ENCODE assay signal across 24 cellular contexts in the genomic region with DNA sequence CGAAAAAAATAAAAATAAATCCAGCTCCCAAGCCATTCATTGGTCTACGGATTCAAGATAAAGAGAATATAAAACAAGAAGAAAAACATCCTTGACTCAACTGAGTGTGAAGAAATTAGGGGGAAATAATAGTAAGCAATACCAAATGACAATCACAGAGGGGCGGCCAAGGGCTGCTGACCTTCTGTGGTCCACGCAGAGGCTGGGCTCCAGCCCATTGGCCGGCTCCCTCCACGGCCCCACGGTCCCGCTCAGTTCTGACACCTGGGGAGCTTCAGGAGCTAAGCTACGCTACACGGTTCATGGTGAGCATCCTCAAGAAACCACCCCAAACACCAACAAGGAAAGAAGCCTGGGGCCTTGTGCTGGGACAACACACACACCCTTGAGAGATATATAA. TPM values are rescaled to one million over a fixed set of nuclear protein-coding genes. Genes with fewer than 3 reads are reported as not detected.
DNase-seq lines count a peak whose midpoint lies in the region; ATAC-seq and TF ChIP-seq lines count a peak whose summit lies in the region.
"Had no signal": no experiment of that assay in that cellular context is flagged by ENCODE, and none has a peak within 500 bp of the region (broad histone marks: within the 10 kb centered on the region; RNA-seq: fewer than 3 reads in every experiment).

No MANE protein-coding gene starts in this region.

- H3K36me3 Mint-ChIP-seq in effector memory CD8-positive, alpha-beta T cell (ENCODE audit: insufficient read depth) = no peaks in the 10 kb centered on the region
- peaks cover 4% of the 10 kb centered on the region for H3K36me3 Mint-ChIP-seq in osteocyte (ENCODE audit: unreplicated experiment)

- POLR2A ChIA-PET in SK-N-SH (lab: Yijun Ruan, JAX) = interaction anchor here (0.6 kb wide), 1 partner anchor 813 kb away, joined by 4 read pairs; no protein-coding TSS in a partner anchor

- WGBS in SK-N-SH (ENCODE audit: low lambda C conversion rate) = 28% methylated on average over 5 of the region's 10 CpGs
- 73 to 74% methylated on average over 10 of the region's 10 CpGs for WGBS in tibial nerve, 2 donors

- intact Hi-C loops in mucosa of descending colon (cut with DNase I, micrococcal nuclease) = no loop called here

- H3K9me3 Mint-ChIP-seq in effector memory CD8-positive, alpha-beta T cell = no peaks in the 10 kb centered on the region
- H3K9me3 Mint-ChIP-seq in osteocyte (ENCODE audit: unreplicated experiment) = peaks cover 15% of the 10 kb centered on the region

- TF ChIP-seq POLR2A in tibial nerve (IDR thresholded peaks at IDR 0.05) = no peak

- TF ChIP-seq CTCF in SK-N-SH (IDR thresholded peaks at IDR 0.05) (no peak), osteocyte (IDR thresholded peaks at IDR 0.05) (no peak), tibial nerve (IDR thresholded peaks at IDR 0.05) (no peak), mucosa of descending colon (IDR thresholded peaks at IDR 0.05) (no peak), brain microvascular endothelial cell (IDR thresholded peaks at IDR 0.05; ENCODE audit: low read depth, low read length, missing control alignments) (no peak)

- in situ Hi-C loops in brain microvascular endothelial cell (cut with HindIII; ENCODE audit: low pct_ligation_motif_present, low sequenced_read_pairs) = no loop called here

- no peaks in the 10 kb centered on the region; a peak in 1 of 4 replicates for H3K4me1 ChIP-seq in SK-N-SH (ENCODE audit: control insufficient read depth in 1 of 2, insufficient read depth in 2 of 2, low read depth in 1 of 2, low read length in 1 of 2)
- no peaks in the 10 kb centered on the region for H3K4me1 ChIP-seq in tibial nerve
- H3K4me1 ChIP-seq in mucosa of descending colon (ENCODE audit: low read depth) = no peaks in the 10 kb centered on the region

- H3K27ac ChIP-seq in SK-N-SH (ENCODE audit: low read depth in 2 of 2, low read length in 1 of 2) = no peak overlapping the region
- no peak overlapping the region for H3K27ac ChIP-seq in tibial nerve
- no peak overlapping the region for H3K27ac ChIP-seq in brain microvascular endothelial cell
- H3K27ac ChIP-seq: 22Rv1, C4-2B, HL-60 had no signal

- DNase-seq in SK-N-SH = peak; percentile 21
- peak; percentile 68 for DNase-seq in H7
- no peak for DNase-seq in effector memory CD8-positive, alpha-beta T cell
- peak; percentile 67 for DNase-seq in osteocyte (ENCODE audit: extremely low spot score, unreplicated experiment)
- DNase-seq in tibial nerve (ENCODE audit: low spot score in 2 of 2) = no peak
- DNase-seq in mucosa of descending colon = no peak
- DNase-seq in brain microvascular endothelial cell = no peak
- DNase-seq: AML-193, DND-41, GF-D8, IMR-90, Karpas-422, NCI-H1417 treated with DMSO at 0.1 percent for 48 hours, NCI-H187 treated with DMSO at 0.1 percent for 48 hours, NCI-H2227 treated with DMSO at 0.1 percent for 48 hours, NCI-H524, SHP77 had no signal

- no peaks in the 10 kb centered on the region for H3K9me2 ChIP-seq in SK-N-SH

- no peak overlapping the region for H3K4me3 Mint-ChIP-seq in effector memory CD8-positive, alpha-beta T cell
- no peak overlapping the region for H3K4me3 Mint-ChIP-seq in osteocyte (ENCODE audit: unreplicated experiment)

- peaks cover 18 to 22% of the 10 kb centered on the region in 2 donors for H3K4me1 Mint-ChIP-seq in effector memory CD8-positive, alpha-beta T cell (ENCODE audit: low read depth in 2 of 2)
- H3K4me1 Mint-ChIP-seq in osteocyte (ENCODE audit: unreplicated experiment) = peaks cover 32% of the 10 kb centered on the region

- no peaks in the 10 kb centered on the region for H4K20me1 ChIP-seq in SK-N-SH (ENCODE audit: insufficient read depth)

- H3K9ac ChIP-seq in SK-N-SH = no peak overlapping the region

- H3K36me3 ChIP-seq in SK-N-SH (replicated peaks in 1 of 2; ENCODE audit: control insufficient read depth in 1 of 2, insufficient read depth in 2 of 2, low read length in 1 of 2) (no peaks in the 10 kb centered on the region), H7 (replicated peaks; ENCODE audit: control insufficient read depth, insufficient read depth, low read length) (no peaks in the 10 kb centered on the region), tibial nerve (no peaks in the 10 kb centered on the region), mucosa of descending colon (ENCODE audit: low read depth) (no peaks in the 10 kb centered on the region), brain microvascular endothelial cell (replicated peaks) (no peaks in the 10 kb centered on the region)

- H2AFZ ChIP-seq in SK-N-SH (ENCODE audit: low read depth) = no peak overlapping the region

- CTCF ChIA-PET in SK-N-SH (lab: Yijun Ruan, JAX) = interaction anchor here (1.0 kb wide), 1 partner anchor 16 kb away, joined by 3 read pairs; no protein-coding TSS in a partner anchor

- H3K9me3 ChIP-seq in SK-N-SH (0 out of 2 replicates have a peak, but pooled peaks cover 18% of the 10 kb centered on the region), tibial nerve (peaks cover 0 to 34% (median 8%) of the 10 kb centered on the region in 4 donors), mucosa of descending colon (peaks cover 6% of the 10 kb centered on the region)

- H3K27ac Mint-ChIP-seq in effector memory CD8-positive, alpha-beta T cell = peak overlapping the region; percentile 16 to 75
- no peak overlapping the region for H3K27ac Mint-ChIP-seq in osteocyte (ENCODE audit: unreplicated experiment)

- H3K4me2 ChIP-seq in SK-N-SH = no peak overlapping the region

- no peak for TF ChIP-seq RAD21 in SK-N-SH (IDR thresholded peaks at IDR 0.05; ENCODE audit: low read length)

- ATAC-seq in SK-N-SH treated with all-trans-retinoic acid at 6 μM for 48 hours = no peak
- no peak for ATAC-seq in effector memory CD8-positive, alpha-beta T cell (replicated peaks)
- ATAC-seq in mucosa of descending colon = no peak

- peaks cover 46 to 63% of the 10 kb centered on the region in 2 donors for H3K27me3 Mint-ChIP-seq in effector memory CD8-positive, alpha-beta T cell
- peaks cover 30% of the 10 kb centered on the region for H3K27me3 Mint-ChIP-seq in osteocyte (ENCODE audit: unreplicated experiment)

- H3K4me3 ChIP-seq in SK-N-SH (ENCODE audit: low read depth in 2 of 2, low read length in 1 of 2) (no peak overlapping the region), H7 (ENCODE audit: insufficient read depth, low read depth, low read length) (peak overlapping the region; percentile 17; the same call in 1 of the 2 replicates), tibial nerve (no peak overlapping the region), mucosa of descending colon (no peak overlapping the region), brain microvascular endothelial cell (ENCODE audit: low read depth, low read length) (no peak overlapping the region)

- no peaks in the 10 kb centered on the region for H3F3A ChIP-seq in SK-N-SH (replicated peaks; ENCODE audit: insufficient read depth)

- no peaks in the 10 kb centered on the region for H3K79me2 ChIP-seq in SK-N-SH (ENCODE audit: insufficient read depth)

- H3K27me3 ChIP-seq in SK-N-SH (ENCODE audit: insufficient read depth) = peaks cover 56% of the 10 kb centered on the region
- peaks cover 13% of the 10 kb centered on the region; the same call in 1 of the 2 replicates for H3K27me3 ChIP-seq in H7 (ENCODE audit: control insufficient read depth, insufficient read depth, low read length)
- peaks cover 0 to 53% of the 10 kb centered on the region in 2 donors for H3K27me3 ChIP-seq in tibial nerve
- H3K27me3 ChIP-seq in brain microvascular endothelial cell (replicated peaks) = peaks cover 42% of the 10 kb centered on the region

- TF ChIP-seq EP300 in SK-N-SH (IDR thresholded peaks at IDR 0.05; ENCODE audit: borderline replicate concordance in 1 of 2, low read depth in 1 of 2, low read length in 1 of 2) (no peak), tibial nerve (IDR thresholded peaks at IDR 0.05) (no peak)

TF ChIP-seq in SK-N-SH, 30 proteins besides CTCF, POLR2A, EP300 and RAD21 (continues in another document):
- no peak for TF ChIP-seq RCOR1 (IDR thresholded peaks at IDR 0.05; ENCODE audit: low read length)
- TF ChIP-seq POLR2AphosphoS5 (IDR thresholded peaks at IDR 0.05; ENCODE audit: low read depth, low read length) = no peak

TF ChIP-seq in SK-N-SH treated with all-trans-retinoic acid at 6 μM for 48 hours, 23 proteins besides CTCF, POLR2A, EP300 and RAD21 (continues in another document):
- TF ChIP-seq GLIS3 (CRISPR knock-in tag; IDR thresholded peaks at IDR 0.05) (no peak), ZC3H10 (CRISPR knock-in tag; IDR thresholded peaks at IDR 0.05) (no peak), ZFP30 (CRISPR knock-in tag; IDR thresholded peaks at IDR 0.05) (no peak), PPARA (CRISPR knock-in tag; IDR thresholded peaks at IDR 0.05; ENCODE audit: borderline replicate concordance) (no peak), ZNF8 (CRISPR knock-in tag; IDR thresholded peaks at IDR 0.05) (no peak), ZFP3 (CRISPR knock-in tag; IDR thresholded peaks at IDR 0.05) (no peak)

RNA-seq across cellular contexts. Expression of a gene that starts 0.4 kb away (rescaled TPM):
- polyA plus RNA-seq in SK-N-SH (2012; rRNA removed) = not detected in 2 replicates
- not detected in 2 replicates for polyA plus RNA-seq in SK-N-SH (2012; cell fraction: cytosol; rRNA removed)
- polyA plus RNA-seq in SK-N-SH (2012; cell fraction: nucleus; rRNA removed) = not detected in 2 replicates
- not detected in 2 replicates for total RNA-seq in H7 (2014; rRNA removed; shearing (Covaris generic))
- not detected in 2 replicates for total RNA-seq in osteocyte
- total RNA-seq in tibial nerve = not detected
- total RNA-seq in mucosa of descending colon = not detected
- total RNA-seq: HT1080, IMR-90, MCF 10A, RPMI7951 had no signal
- polyA plus RNA-seq: IMR-90 had no signal

RNA-seq across cellular contexts. Expression of a gene that starts 14.6 kb away (rescaled TPM):
- not detected in 2 replicates for polyA plus RNA-seq in SK-N-SH (2012; rRNA removed)
- polyA plus RNA-seq in SK-N-SH (2012; cell fraction: cytosol; rRNA removed) = not detected in 2 replicates
- polyA plus RNA-seq in SK-N-SH (2012; cell fraction: nucleus; rRNA removed) = not detected in 2 replicates
- total RNA-seq in H7 (2014; rRNA removed; shearing (Covaris generic)) = 0.17 TPM in 1 of 2 replicates, not detected in the other
- total RNA-seq in osteocyte (not detected in 2 replicates), tibial nerve (not detected), mucosa of descending colon (not detected)
- total RNA-seq: HT1080, IMR-90, MCF 10A, RPMI7951 had no signal
- polyA plus RNA-seq: IMR-90 had no signal

RNA-seq across cellular contexts. Expression of a gene that starts 14.8 kb away (rescaled TPM):
- 0.03 and 0.08 TPM in 2 replicates for polyA plus RNA-seq in SK-N-SH (2012; rRNA removed)
- polyA plus RNA-seq in SK-N-SH (2012; cell fraction: cytosol; rRNA removed) = 0.01 and 0.04 TPM in 2 replicates
- 0.47 and 0.67 TPM in 2 replicates for polyA plus RNA-seq in SK-N-SH (2012; cell fraction: nucleus; rRNA removed)
- 1.0 and 1.8 TPM in 2 replicates for total RNA-seq in H7 (2014; rRNA removed; shearing (Covaris generic))
- total RNA-seq in osteocyte (not detected in 2 replicates), tibial nerve (not detected), mucosa of descending colon (under 1 TPM in 1 of 3 donors, not detected in 2; 0.28 TPM)
- total RNA-seq: HT1080, IMR-90, MCF 10A, RPMI7951 had no signal
- polyA plus RNA-seq: IMR-90 had no signal

RNA-seq across cellular contexts. Expression of a gene that starts 29.8 kb away (rescaled TPM):
- polyA plus RNA-seq in SK-N-SH (2012; rRNA removed) = not detected in 2 replicates
- not detected in 2 replicates for polyA plus RNA-seq in SK-N-SH (2012; cell fraction: cytosol; rRNA removed)
- polyA plus RNA-seq in SK-N-SH (2012; cell fraction: nucleus; rRNA removed) = not detected in 2 replicates
- not detected in 2 replicates for total RNA-seq in H7 (2014; rRNA removed; shearing (Covaris generic))
- total RNA-seq in osteocyte = not detected in 2 replicates
- total RNA-seq in tibial nerve = not detected
- not detected for total RNA-seq in mucosa of descending colon
- total RNA-seq: HT1080, IMR-90, MCF 10A, RPMI7951 had no signal
- polyA plus RNA-seq: IMR-90 had no signal

RNA-seq across cellular contexts. Expression of a gene that starts 38.8 kb away (rescaled TPM):
- polyA plus RNA-seq in SK-N-SH (2012; rRNA removed) = not detected in 2 replicates
- polyA plus RNA-seq in SK-N-SH (2012; cell fraction: cytosol; rRNA removed) = not detected in 2 replicates
- not detected in 2 replicates for polyA plus RNA-seq in SK-N-SH (2012; cell fraction: nucleus; rRNA removed)
- not detected in 2 replicates for total RNA-seq in H7 (2014; rRNA removed; shearing (Covaris generic))
- not detected in 2 replicates for total RNA-seq in osteocyte
- not detected for total RNA-seq in tibial nerve
- not detected for total RNA-seq in mucosa of descending colon
- total RNA-seq: HT1080, IMR-90, MCF 10A, RPMI7951 had no signal
- polyA plus RNA-seq: IMR-90 had no signal

Comparison
In these comparisons a context has a peak if more than half of its experiments do, and no peak if none do; other contexts are left out.
1. DNase-seq: peak in SK-N-SH (single experiment), H7 (single experiment) and osteocyte (single experiment); none in effector memory CD8-positive, alpha-beta T cell (0 of 3), tibial nerve (0 of 2), mucosa of descending colon (0 of 3) and brain microvascular endothelial cell (single experiment).